In the genomic region with DNA sequence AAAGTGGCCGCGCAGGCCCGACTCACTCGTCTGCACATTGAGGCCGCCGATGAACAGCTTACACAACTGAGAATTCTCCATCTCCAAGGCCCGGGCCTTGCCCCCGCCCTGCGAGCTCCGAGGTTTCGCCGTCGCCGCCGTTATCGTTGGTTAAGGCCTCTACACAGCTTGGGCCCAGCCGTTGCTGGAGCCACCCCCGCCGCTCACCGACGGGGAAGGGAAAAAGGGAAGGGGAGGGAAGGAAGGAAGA, we compare ENCODE assay signal across 8 cellular contexts. TPM values are rescaled to one million over a fixed set of nuclear protein-coding genes. Genes with fewer than 3 reads are reported as not detected.
A peak's percentile ranks its signal among the peaks of the same experiment; 100 is the strongest.
DNase-seq lines count a peak whose midpoint lies in the region; ATAC-seq and TF ChIP-seq lines count a peak whose summit lies in the region.

No MANE protein-coding gene starts in this region.

- peak overlapping the region; percentile 87 for H3K4me2 ChIP-seq in hepatocyte

- H3K4me1 Mint-ChIP-seq in T-helper 1 cell treated with Interleukin-12 subunit alpha and Interleukin-12 subunit beta and Interleukin-4 antibody, amounts not matched to agents 30 μg/mL and 1 μg/mL, for 36 hours (ENCODE audit: low read depth), result peaks cover 17% of the 10 kb centered on the region
- H3K4me1 Mint-ChIP-seq in activated CD8-positive, alpha-beta T cell treated with anti-CD3 and anti-CD28 coated beads, Interleukin-2, amount 10 ng/mL, durations not matched to agents 7 days and 5 days (ENCODE audit: low read depth), result peaks cover 26% of the 10 kb centered on the region

- peak overlapping the region; percentile 97 for H3K27ac ChIP-seq in hepatocyte

- peak overlapping the region; percentile 100 for H3K27ac Mint-ChIP-seq in T-helper 1 cell treated with Interleukin-12 subunit alpha and Interleukin-12 subunit beta and Interleukin-4 antibody, amounts not matched to agents 30 μg/mL and 1 μg/mL, for 36 hours
- peak overlapping the region; percentile 100 for H3K27ac Mint-ChIP-seq in activated CD8-positive, alpha-beta T cell treated with anti-CD3 and anti-CD28 coated beads, Interleukin-2, amount 10 ng/mL, durations not matched to agents 7 days and 5 days

- POLR2A ChIA-PET in activated CD8-positive, alpha-beta T cell treated with anti-CD3 and anti-CD28 coated beads, Interleukin-2, amount 10 ng/mL, durations not matched to agents 7 days and 5 days (lab: Charles Lee), result interaction anchor here (0.6 to 2.7 kb wide), 13 partner anchors 12 to 711 kb away, joined by 3 to 28 read pairs (median 4); a partner anchor contains a TSS

- peak overlapping the region; percentile 99 for H3K4me3 Mint-ChIP-seq in T-helper 1 cell treated with Interleukin-12 subunit alpha and Interleukin-12 subunit beta and Interleukin-4 antibody, amounts not matched to agents 30 μg/mL and 1 μg/mL, for 36 hours
- peak overlapping the region; percentile 99 for H3K4me3 Mint-ChIP-seq in activated CD8-positive, alpha-beta T cell treated with anti-CD3 and anti-CD28 coated beads, Interleukin-2, amount 10 ng/mL, durations not matched to agents 7 days and 5 days

- WGBS in hepatocyte (ENCODE audit: low lambda C conversion rate, missing lambda C conversion rate), result 1% methylated on average over 21 of the region's 21 CpGs

- H2AFZ ChIP-seq in hepatocyte, result no peak overlapping the region

- H3K27me3 Mint-ChIP-seq in T-helper 1 cell treated with Interleukin-12 subunit alpha and Interleukin-12 subunit beta and Interleukin-4 antibody, amounts not matched to agents 30 μg/mL and 1 μg/mL, for 36 hours (ENCODE audit: low read depth), result peaks cover 8% of the 10 kb centered on the region
- H3K27me3 Mint-ChIP-seq in activated CD8-positive, alpha-beta T cell treated with anti-CD3 and anti-CD28 coated beads, Interleukin-2, amount 10 ng/mL, durations not matched to agents 7 days and 5 days (ENCODE audit: low read depth), result peaks cover 3% of the 10 kb centered on the region

- no peak for TF ChIP-seq CTCF in hepatocyte (IDR thresholded peaks at IDR 0.05; ENCODE audit: poor library complexity)

- ATAC-seq in HG02981 (IDR thresholded peaks at IDR 0.05; ENCODE audit: unreplicated experiment), result peak; percentile 4
- peak; percentile 17 for ATAC-seq in activated CD8-positive, alpha-beta T cell treated with anti-CD3 and anti-CD28 coated beads, Interleukin-2, amount 10 ng/mL, durations not matched to agents 7 days and 5 days
- peak; percentile 4 for ATAC-seq in stimulated activated naive CD8-positive, alpha-beta T cell treated with anti-CD3 and anti-CD28 coated beads, Interleukin-15, Interleukin-2, amounts not matched to agents 100 U/mL and 50 U/mL, for 24 hours

- H3K79me2 ChIP-seq in hepatocyte, result peaks cover 50% of the 10 kb centered on the region

- H3K4me3 ChIP-seq in hepatocyte, result peak overlapping the region; percentile 84

- peaks cover 27% of the 10 kb centered on the region for H3K4me1 ChIP-seq in hepatocyte (ENCODE audit: insufficient read depth)

- H3K9me3 ChIP-seq in hepatocyte (ENCODE audit: low read depth), result no peaks in the 10 kb centered on the region

- CTCF ChIA-PET in activated CD8-positive, alpha-beta T cell treated with anti-CD3 and anti-CD28 coated beads, Interleukin-2, amount 10 ng/mL, durations not matched to agents 7 days and 5 days (lab: Charles Lee), result interaction anchor here (1.2 to 2.5 kb wide), 6 partner anchors 12 to 93 kb away, joined by 3 to 24 read pairs (median 12); a partner anchor contains a TSS

- no peak for DNase-seq in T-helper 1 cell
- no peak for DNase-seq in activated CD8-positive, alpha-beta T cell treated with anti-CD3 and anti-CD28 coated beads, Interleukin-2, amount 10 ng/mL, durations not matched to agents 7 days and 5 days
- DNase-seq in hepatocyte (ENCODE audit: low spot score), result no peak
- DNase-seq in stimulated activated naive CD8-positive, alpha-beta T cell treated with anti-CD3 and anti-CD28 coated beads, Interleukin-15, Interleukin-2, amounts not matched to agents 100 U/mL and 50 U/mL, for 24 hours, result no peak
- DNase-seq in stimulated activated naive CD4-positive, alpha-beta T cell (lab: John Stamatoyannopoulos, UW), result no peak
- no peak for DNase-seq in OCI-M2 (lab: John Stamatoyannopoulos, UW; ENCODE audit: unreplicated experiment)

- no peaks in the 10 kb centered on the region for H3K9me2 ChIP-seq in hepatocyte (replicated peaks; ENCODE audit: insufficient read depth)

- peaks cover 28% of the 10 kb centered on the region for H3K36me3 Mint-ChIP-seq in T-helper 1 cell treated with Interleukin-12 subunit alpha and Interleukin-12 subunit beta and Interleukin-4 antibody, amounts not matched to agents 30 μg/mL and 1 μg/mL, for 36 hours (ENCODE audit: low read depth)
- H3K36me3 Mint-ChIP-seq in activated CD8-positive, alpha-beta T cell treated with anti-CD3 and anti-CD28 coated beads, Interleukin-2, amount 10 ng/mL, durations not matched to agents 7 days and 5 days (ENCODE audit: low read depth), result peaks cover 39% of the 10 kb centered on the region

- H3K36me3 ChIP-seq in hepatocyte (replicated peaks; ENCODE audit: insufficient read depth, low read depth), result no peaks in the 10 kb centered on the region

- H3K27me3 ChIP-seq in hepatocyte, result no peaks in the 10 kb centered on the region

- no peaks in the 10 kb centered on the region for H3K9me3 Mint-ChIP-seq in T-helper 1 cell treated with Interleukin-12 subunit alpha and Interleukin-12 subunit beta and Interleukin-4 antibody, amounts not matched to agents 30 μg/mL and 1 μg/mL, for 36 hours
- peaks cover 8% of the 10 kb centered on the region for H3K9me3 Mint-ChIP-seq in activated CD8-positive, alpha-beta T cell treated with anti-CD3 and anti-CD28 coated beads, Interleukin-2, amount 10 ng/mL, durations not matched to agents 7 days and 5 days (ENCODE audit: insufficient read depth)

- H4K20me1 ChIP-seq in hepatocyte (ENCODE audit: insufficient read depth, poor library complexity, severe bottlenecking), result peaks cover 46% of the 10 kb centered on the region

RNA-seq across cellular contexts. Expression of a gene that starts 0.3 kb away (rescaled TPM):
- total RNA-seq in activated CD8-positive, alpha-beta T cell treated with anti-CD3 and anti-CD28 coated beads, Interleukin-2, amount 10 ng/mL, durations not matched to agents 7 days and 5 days, result 10 to 100 TPM; 31.3 to 34.0 TPM
- total RNA-seq in hepatocyte, result 25.9 and 30.8 TPM in 2 replicates
- polyA plus RNA-seq in hepatocyte, result 13.1 and 15.8 TPM in 2 replicates

RNA-seq across cellular contexts. Expression of a gene that starts 18.0 kb away (rescaled TPM):
- total RNA-seq in activated CD8-positive, alpha-beta T cell treated with anti-CD3 and anti-CD28 coated beads, Interleukin-2, amount 10 ng/mL, durations not matched to agents 7 days and 5 days, result 10 to 100 TPM; 13.7 to 15.2 TPM
- 4.0 and 5.3 TPM in 2 replicates for total RNA-seq in hepatocyte
- polyA plus RNA-seq in hepatocyte, result 1.4 and 3.3 TPM in 2 replicates
